ENCODE assay signal across 31 cellular contexts in genomic region chr21:34011660-34012059, GRCh38.
"Had no signal": no experiment of that assay in that cellular context is flagged by ENCODE, and none has a peak within 500 bp of the region (broad histone marks: within the 10 kb centered on the region; RNA-seq: fewer than 3 reads in every experiment).

No MANE protein-coding gene starts in this region.

- H3K27me3 ChIP-seq: ascending aorta, body of pancreas, breast epithelium, Peyer's patch, SJSA1 had no signal

- H3K9me2 ChIP-seq: SK-N-SH had no signal

- FAIRE-seq: TTC549 had no signal

- H3K4me1 ChIP-seq: ascending aorta, body of pancreas, breast epithelium, Peyer's patch, SJSA1 had no signal

- ATAC-seq: activated CD4-positive, alpha-beta T cell treated with anti-CD3 and anti-CD28 coated beads for 36 hours; activated CD4-positive, CD25-positive, alpha-beta regulatory T cell treated with anti-CD3 and anti-CD28 coated beads, Interleukin-2, amount 50 U/mL, for 24 hours; body of pancreas; PC-3; WTC11 had no signal

- H3K27ac ChIP-seq: ascending aorta, body of pancreas, breast epithelium, coronary artery, Peyer's patch, SJSA1 had no signal

- H3K36me3 ChIP-seq: ascending aorta, breast epithelium, Peyer's patch, SJSA1 had no signal

- H3K4me3 ChIP-seq: ascending aorta, body of pancreas, breast epithelium, coronary artery, Peyer's patch, SJSA1 had no signal

- H3K9me3 ChIP-seq: body of pancreas, SK-N-SH had no signal

- H3K4me2 ChIP-seq: SK-N-SH had no signal

- DNase-seq: activated CD4-positive, alpha-beta memory T cell treated with anti-CD3 and anti-CD28 coated beads for 36 hours; activated CD4-positive, alpha-beta T cell treated with anti-CD3 and anti-CD28 coated beads for 36 hours; activated CD4-positive, alpha-beta T cell treated with anti-CD3 and anti-CD28 coated beads, Interleukin-2, amount 50 U/mL, for 1 hour; activated CD8-positive, alpha-beta memory T cell treated with anti-CD3 and anti-CD28 coated beads, Interleukin-2, amount 50 U/mL, for 48 hours; activated effector memory CD4-positive, alpha-beta T cell treated with Interleukin-2 at 50 U/mL for 16 hours; activated naive CD4-positive, alpha-beta T cell; activated naive CD4-positive, alpha-beta T cell treated with anti-CD3 and anti-CD28 coated beads, Interleukin-2, amount 50 U/mL, for 16 hours; activated naive CD8-positive, alpha-beta T cell treated with anti-CD3 and anti-CD28 coated beads for 36 hours; activated T-cell treated with anti-CD3 and anti-CD28 coated beads, Interleukin-2, amount 50 U/mL, for 48 hours; amygdala; body of pancreas; Karpas-422; NCI-H1105; NCI-H1417 treated with DMSO at 0.1 percent for 48 hours; NCI-H187 treated with DMSO at 0.1 percent for 48 hours; NCI-H2081 treated with DMSO at 0.1 percent for 48 hours; NCI-H226; NCI-H446 treated with DMSO at 0.1 percent for 48 hours; NCI-H524 treated with DMSO at 0.1 percent for 48 hours; PC-3; Peyer's patch; RPMI8226; SHP77 treated with DMSO at 0.1 percent for 48 hours; SK-N-SH had no signal

- H3K9ac ChIP-seq: SK-N-SH had no signal
